12 cellular contexts compared by ENCODE assay signal in the genomic region with DNA sequence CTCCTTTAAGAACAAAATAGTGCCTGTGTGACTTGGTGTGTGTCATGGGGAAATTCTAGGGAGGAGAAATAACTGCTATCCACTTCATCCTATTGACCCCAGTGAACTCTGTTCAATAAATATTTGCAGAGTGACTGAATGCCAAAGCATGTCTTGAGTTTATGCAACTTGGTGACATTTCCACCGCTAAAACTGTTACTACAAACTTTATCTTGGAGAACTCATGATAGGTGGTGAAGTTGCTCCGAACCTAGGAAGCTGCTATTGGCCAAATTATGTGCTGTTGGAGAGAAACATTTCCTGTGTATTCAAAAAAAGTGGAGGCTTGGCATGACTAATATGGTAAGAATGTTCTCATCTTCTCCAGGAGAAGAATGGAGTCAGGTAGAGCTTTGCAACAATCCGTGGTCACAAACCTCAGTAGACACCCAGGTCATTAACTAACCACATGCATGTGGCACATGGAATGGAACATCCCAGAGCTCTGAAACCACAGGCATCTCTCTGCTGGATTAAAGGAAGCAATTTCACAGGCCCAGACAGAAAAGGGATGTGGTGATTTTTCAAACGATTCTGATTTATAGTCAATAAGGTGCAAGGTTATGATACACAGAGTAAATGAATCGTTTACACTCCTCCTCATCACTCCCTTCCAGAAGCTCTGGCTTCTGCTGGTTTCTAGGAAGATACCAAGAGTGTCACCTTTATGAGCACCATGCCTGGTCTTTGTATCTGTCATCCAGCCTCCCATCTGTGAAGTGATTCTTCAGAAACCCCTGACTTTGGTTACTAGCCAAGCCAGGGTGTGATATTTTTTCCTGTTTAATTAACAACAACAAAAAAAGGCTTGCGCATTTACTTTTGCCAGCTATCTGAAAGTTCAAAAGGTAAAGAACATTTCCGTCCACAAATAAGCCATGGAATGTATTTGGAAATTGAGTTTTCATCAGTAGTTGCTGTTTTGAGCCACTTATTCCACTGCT.
DNase-seq lines count a peak whose midpoint lies in the region; ATAC-seq lines count a peak whose summit lies in the region.
"Had no signal": no experiment of that assay in that cellular context is flagged by ENCODE, and none has a peak within 500 bp of the region (broad histone marks: within the 10 kb centered on the region; RNA-seq: fewer than 3 reads in every experiment).

No MANE protein-coding gene starts in this region.

- H3K4me3 Mint-ChIP-seq in activated naive CD8-positive, alpha-beta T cell treated with anti-CD3 and anti-CD28 coated beads for 36 hours = no peak overlapping the region
- H3K4me3 Mint-ChIP-seq in stimulated activated memory B cell treated with anti-CD40 and anti-IgM and Interleukin-4, amounts not matched to agents 10 μg/mL and 1 μg/mL and 100 μg/mL, for 72 hours = no peak overlapping the region
- H3K4me3 Mint-ChIP-seq: activated T-helper 17 cell treated with anti-CD3 and anti-CD28 coated beads, Interleukin-2, amount 50 U/mL, for 72 hours; natural killer cell treated with Interleukin-12 subunit alpha and Interleukin-12 subunit beta and Interleukin-15 and Interleukin-18, amount 100 ng/mL, for 72 hours had no signal

- no peak for ATAC-seq in HG03159 (IDR thresholded peaks at IDR 0.05; ENCODE audit: unreplicated experiment)
- no peak for ATAC-seq in stimulated activated memory B cell treated with anti-CD40 and anti-IgM and Interleukin-4, amounts not matched to agents 10 μg/mL and 1 μg/mL and 100 μg/mL, for 72 hours
- ATAC-seq: activated T-helper 17 cell treated with anti-CD3 and anti-CD28 coated beads, Interleukin-2, amount 50 U/mL, for 72 hours; GM12878; natural killer cell treated with Interleukin-12 subunit alpha and Interleukin-12 subunit beta and Interleukin-15 and Interleukin-18, amount 100 ng/mL, for 72 hours had no signal

- DNase-seq in SIG-M5 treated with dmso at 0.1 percent for 504 hours (lab: John Stamatoyannopoulos, UW; ENCODE audit: unreplicated experiment) = peak; percentile 9
- DNase-seq in SIG-M5 (lab: John Stamatoyannopoulos, UW) = no peak
- DNase-seq in astrocyte of the hippocampus (ENCODE audit: low read depth, low spot score) = peak; percentile 97
- peak; percentile 100 for DNase-seq in kidney tubule cell (ENCODE audit: low spot score)
- no peak for DNase-seq in activated CD4-positive, alpha-beta T cell treated with anti-CD3 and anti-CD28 coated beads for 4 hours
- no peak for DNase-seq in activated naive CD8-positive, alpha-beta T cell treated with anti-CD3 and anti-CD28 coated beads for 36 hours
- DNase-seq: NCI-H2171 treated with DMSO at 0.1 percent for 48 hours had no signal

- no peaks in the 10 kb centered on the region for H3K4me1 Mint-ChIP-seq in activated naive CD8-positive, alpha-beta T cell treated with anti-CD3 and anti-CD28 coated beads for 36 hours
- H3K4me1 Mint-ChIP-seq in stimulated activated memory B cell treated with anti-CD40 and anti-IgM and Interleukin-4, amounts not matched to agents 10 μg/mL and 1 μg/mL and 100 μg/mL, for 72 hours = no peaks in the 10 kb centered on the region
- H3K4me1 Mint-ChIP-seq: activated T-helper 17 cell treated with anti-CD3 and anti-CD28 coated beads, Interleukin-2, amount 50 U/mL, for 72 hours had no signal

- no peaks in the 10 kb centered on the region for H3K9me3 Mint-ChIP-seq in activated naive CD8-positive, alpha-beta T cell treated with anti-CD3 and anti-CD28 coated beads for 36 hours
- no peaks in the 10 kb centered on the region for H3K9me3 Mint-ChIP-seq in stimulated activated memory B cell treated with anti-CD40 and anti-IgM and Interleukin-4, amounts not matched to agents 10 μg/mL and 1 μg/mL and 100 μg/mL, for 72 hours

- no peak overlapping the region for H3K27ac Mint-ChIP-seq in activated naive CD8-positive, alpha-beta T cell treated with anti-CD3 and anti-CD28 coated beads for 36 hours
- no peak overlapping the region for H3K27ac Mint-ChIP-seq in stimulated activated memory B cell treated with anti-CD40 and anti-IgM and Interleukin-4, amounts not matched to agents 10 μg/mL and 1 μg/mL and 100 μg/mL, for 72 hours
- H3K27ac Mint-ChIP-seq: activated T-helper 17 cell treated with anti-CD3 and anti-CD28 coated beads, Interleukin-2, amount 50 U/mL, for 72 hours; natural killer cell treated with Interleukin-12 subunit alpha and Interleukin-12 subunit beta and Interleukin-15 and Interleukin-18, amount 100 ng/mL, for 72 hours had no signal

- no peaks in the 10 kb centered on the region for H3K36me3 Mint-ChIP-seq in activated naive CD8-positive, alpha-beta T cell treated with anti-CD3 and anti-CD28 coated beads for 36 hours
- no peaks in the 10 kb centered on the region for H3K36me3 Mint-ChIP-seq in stimulated activated memory B cell treated with anti-CD40 and anti-IgM and Interleukin-4, amounts not matched to agents 10 μg/mL and 1 μg/mL and 100 μg/mL, for 72 hours
- H3K36me3 Mint-ChIP-seq: natural killer cell treated with Interleukin-12 subunit alpha and Interleukin-12 subunit beta and Interleukin-15 and Interleukin-18, amount 100 ng/mL, for 72 hours had no signal

- no peaks in the 10 kb centered on the region for H3K27me3 Mint-ChIP-seq in activated naive CD8-positive, alpha-beta T cell treated with anti-CD3 and anti-CD28 coated beads for 36 hours
- H3K27me3 Mint-ChIP-seq in stimulated activated memory B cell treated with anti-CD40 and anti-IgM and Interleukin-4, amounts not matched to agents 10 μg/mL and 1 μg/mL and 100 μg/mL, for 72 hours = peaks cover 17% of the 10 kb centered on the region
- H3K27me3 Mint-ChIP-seq: activated T-helper 17 cell treated with anti-CD3 and anti-CD28 coated beads, Interleukin-2, amount 50 U/mL, for 72 hours; natural killer cell treated with Interleukin-12 subunit alpha and Interleukin-12 subunit beta and Interleukin-15 and Interleukin-18, amount 100 ng/mL, for 72 hours had no signal

Comparison
In these comparisons a context has a peak if more than half of its experiments do, and no peak if none do; other contexts are left out.
1. DNase-seq: peak in SIG-M5 treated with dmso at 0.1 percent for 504 hours (single experiment), astrocyte of the hippocampus (single experiment) and kidney tubule cell (single experiment); none in SIG-M5 (single experiment), activated CD4-positive, alpha-beta T cell treated with anti-CD3 and anti-CD28 coated beads for 4 hours (0 of 2) and activated naive CD8-positive, alpha-beta T cell treated with anti-CD3 and anti-CD28 coated beads for 36 hours (single experiment).